In the genomic region with DNA sequence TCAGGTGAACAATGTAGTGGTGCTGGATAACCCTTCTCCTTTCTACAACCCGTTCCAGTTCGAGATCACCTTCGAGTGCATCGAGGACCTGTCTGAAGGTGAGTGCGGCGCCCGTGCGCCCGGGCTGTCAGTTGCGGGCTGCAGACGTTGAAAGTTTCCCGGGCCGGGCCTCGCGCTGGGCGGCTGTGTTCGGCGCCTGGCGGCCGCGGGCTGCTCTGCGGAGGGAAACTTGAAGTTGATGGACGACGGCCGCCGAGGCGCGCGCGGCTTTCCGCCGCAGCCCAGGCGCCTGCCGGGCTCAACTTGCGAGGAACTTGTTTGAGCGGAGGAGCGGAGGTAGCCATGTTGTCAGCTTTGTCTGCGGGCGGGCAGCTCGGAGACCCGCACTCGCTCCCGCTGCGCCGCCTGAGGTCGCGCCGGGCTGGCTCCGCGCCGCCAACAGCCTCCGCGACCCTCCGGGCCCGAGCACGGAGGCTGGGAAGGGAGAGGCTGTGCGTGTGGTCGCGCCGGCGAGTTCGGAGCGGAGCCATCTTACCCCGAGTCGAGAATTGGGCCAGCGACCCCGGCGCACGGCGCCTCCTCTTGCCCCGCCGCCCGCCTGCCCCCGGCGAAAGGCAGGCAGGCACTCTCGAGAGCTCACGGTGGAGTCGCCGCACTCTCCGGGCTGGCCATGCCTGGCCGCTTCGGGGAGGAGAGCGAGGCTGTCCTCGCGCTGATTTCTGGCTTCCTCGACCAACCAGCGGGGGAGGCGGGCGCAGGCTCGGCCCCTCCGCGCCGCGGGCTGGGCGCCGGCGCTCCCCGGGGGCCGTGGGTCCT, we compare ENCODE assay signal across 8 cellular contexts. TPM values are rescaled to one million over a fixed set of nuclear protein-coding genes. Genes with fewer than 3 reads are reported as not detected.
DNase-seq lines count a peak whose midpoint lies in the region; ATAC-seq and TF ChIP-seq lines count a peak whose summit lies in the region.

No MANE protein-coding gene starts in this region.

- H3K36me3 ChIP-seq in ES-I3 (ENCODE audit: insufficient read depth, low read length) (peaks cover 4% of the 10 kb centered on the region; the same call in 1 of the 2 replicates), iPS DF 6.9 (ENCODE audit: control insufficient read depth, insufficient read depth, low read length) (0 out of 2 replicates have a peak, but pooled peaks cover 3% of the 10 kb centered on the region)

- H3K4me1 ChIP-seq in ES-I3 (ENCODE audit: insufficient read depth, low read length) (peaks cover 9% of the 10 kb centered on the region), iPS DF 6.9 (ENCODE audit: control insufficient read depth, insufficient read depth, low read length) (peaks cover 3% of the 10 kb centered on the region; the same call in 1 of the 2 replicates)

- no peaks in the 10 kb centered on the region for H3K9me3 ChIP-seq in ES-I3 (ENCODE audit: control insufficient read depth, insufficient read depth, low read length)
- no peaks in the 10 kb centered on the region for H3K9me3 ChIP-seq in iPS DF 6.9 (ENCODE audit: control insufficient read depth, insufficient read depth, low read length)

- peak overlapping the region; percentile 87 for H3K4me3 ChIP-seq in Jurkat, Clone E6-1 (ENCODE audit: low read length)
- H3K4me3 ChIP-seq in astrocyte of the spinal cord (ENCODE audit: low read depth, low read length) (peak overlapping the region; percentile 85), iPS DF 6.9 (ENCODE audit: low read length) (peak overlapping the region; percentile 96), skeletal muscle cell (ENCODE audit: low read depth, low read length) (peak overlapping the region; percentile 94)

- H3K27ac ChIP-seq in iPS DF 6.9 (ENCODE audit: low read length), result no peak overlapping the region

- TF ChIP-seq CTCF in astrocyte of the spinal cord (IDR thresholded peaks at IDR 0.05; ENCODE audit: low read depth, low read length), result no peak

- ATAC-seq in GM21717 (IDR thresholded peaks at IDR 0.05; ENCODE audit: unreplicated experiment), result peak; percentile 22

- no CpG with 5 or more reads among the region's 99 CpGs for WGBS in iPS DF 6.9 (ENCODE audit: insufficient coverage, insufficient read length)

- in situ Hi-C loops in astrocyte of the spinal cord (cut with HindIII; ENCODE audit: low sequenced_read_pairs), result no loop called here

- DNase-seq in Jurkat, Clone E6-1 (ENCODE audit: low read depth, low spot score), result peak; percentile 39
- peak; percentile 49 for DNase-seq in T-helper 9 cell
- peak; percentile 72 for DNase-seq in astrocyte of the spinal cord (ENCODE audit: low read depth, low spot score)
- no peak for DNase-seq in iPS DF 6.9 (ENCODE audit: low read depth, low spot score)
- no peak for DNase-seq in skeletal muscle cell (ENCODE audit: low read depth)
- no peak for DNase-seq in DMS79 (lab: John Stamatoyannopoulos, UW)

- peak overlapping the region; percentile 98 for H3K9ac ChIP-seq in ES-I3 (ENCODE audit: low read depth, low read length)

- no peaks in the 10 kb centered on the region for H3K27me3 ChIP-seq in iPS DF 6.9 (ENCODE audit: control insufficient read depth, insufficient read depth, low read length)

RNA-seq across cellular contexts. Expression of a gene that starts 0.7 kb away (rescaled TPM):
- polyA plus RNA-seq in Jurkat, Clone E6-1 (2012; ENCODE audit: insufficient read depth, insufficient read length), result 85.8 TPM

RNA-seq across cellular contexts. Expression of a gene that starts 40.3 kb away (rescaled TPM):
- polyA plus RNA-seq in Jurkat, Clone E6-1 (2012; ENCODE audit: insufficient read depth, insufficient read length), result 30.9 TPM

Comparison
In these comparisons a context has a peak if more than half of its experiments do, and no peak if none do; other contexts are left out.
1. DNase-seq: peak in Jurkat, Clone E6-1 (single experiment), T-helper 9 cell (single experiment) and astrocyte of the spinal cord (single experiment); none in iPS DF 6.9 (single experiment), skeletal muscle cell (single experiment) and DMS79 (single experiment).
2. Peak in every context shown above with its lines, with median percentiles within 50 percentile points of each other: H3K4me3 ChIP-seq.